8 cellular contexts compared by ENCODE assay signal in the genomic region with DNA sequence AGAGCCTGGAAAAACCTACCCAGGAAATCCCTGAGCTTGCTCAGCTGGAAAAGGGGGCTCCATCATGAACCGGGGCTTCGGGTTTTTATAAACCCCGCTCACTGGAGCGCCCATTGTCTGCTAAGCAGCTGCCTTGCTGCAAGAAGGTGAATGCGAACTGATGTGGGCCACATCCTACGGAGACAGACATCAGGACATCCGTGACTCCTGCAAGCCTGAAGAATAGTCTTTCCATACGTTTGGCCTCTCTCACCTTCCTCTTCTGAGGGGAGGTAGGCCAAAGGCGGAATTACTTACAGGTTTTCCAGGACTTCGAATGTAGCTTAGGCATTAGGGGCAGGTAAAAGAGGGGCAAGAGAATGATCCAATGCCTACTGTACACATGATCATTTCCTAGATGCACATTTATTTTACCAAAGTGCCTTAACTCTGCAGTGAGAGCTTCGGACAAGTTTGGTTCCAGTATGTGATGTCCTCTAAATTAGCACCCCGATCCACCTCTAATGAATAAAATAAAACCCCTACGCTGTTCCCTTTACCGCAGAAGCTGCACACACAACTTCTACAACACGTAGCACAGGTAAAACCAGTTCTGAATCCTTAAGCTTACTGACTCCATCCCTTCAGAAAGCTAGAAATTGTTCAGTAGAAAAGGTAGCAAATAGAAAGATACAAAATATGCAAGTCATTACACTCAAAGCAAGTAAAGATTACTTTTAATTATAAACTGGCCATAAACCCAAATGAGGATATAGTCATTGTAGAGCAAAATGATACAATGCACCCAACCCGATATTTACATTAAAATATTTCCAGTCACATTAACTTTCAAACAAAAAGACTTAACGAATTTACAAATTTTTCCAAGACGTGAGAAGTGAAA. TPM values are rescaled to one million over a fixed set of nuclear protein-coding genes. Genes with fewer than 3 reads are reported as not detected.
DNase-seq lines count a peak whose midpoint lies in the region; FAIRE-seq and TF ChIP-seq lines count a peak whose summit lies in the region.

No MANE protein-coding gene starts in this region.

- peaks cover 5% of the 10 kb centered on the region; the same call in 1 of the 2 replicates for H3K27me3 ChIP-seq in MG63
- H3K27me3 ChIP-seq in muscle layer of duodenum (ENCODE audit: low read depth, low read length), result no peaks in the 10 kb centered on the region

- FAIRE-seq in GM19239 (lab: Jason Lieb, UNC), result no peak

- H3K36me3 ChIP-seq in MG63 (peaks cover 31% of the 10 kb centered on the region), muscle layer of duodenum (ENCODE audit: control insufficient read depth in 1 of 2, insufficient read depth in 2 of 2, low read length in 2 of 2) (peaks cover 6 to 19% of the 10 kb centered on the region in 2 donors)

- H3K27me3 Mint-ChIP-seq in CD14-positive monocyte (ENCODE audit: low read depth in 3 of 3), result peaks cover 0 to 8% (median 3%) of the 10 kb centered on the region in 3 donors

- peak overlapping the region; percentile 89 to 94 for H3K4me3 Mint-ChIP-seq in CD14-positive monocyte

- H3K4me3 ChIP-seq in MG63, result peak overlapping the region; percentile 39
- H3K4me3 ChIP-seq in muscle layer of duodenum (ENCODE audit: low read depth in 1 of 2, low read length in 2 of 2), result peak overlapping the region; percentile 65 to 72

- peaks cover 21 to 29% of the 10 kb centered on the region in 2 donors for H3K36me3 Mint-ChIP-seq in CD14-positive monocyte

- H3K9me3 Mint-ChIP-seq in CD14-positive monocyte, result peaks cover 0 to 3% (median 0%) of the 10 kb centered on the region in 7 donors

- DNase-seq in CD14-positive monocyte (ENCODE audit: low spot score) (no peak), MG63 (no peak), cerebellar cortex (ENCODE audit: low spot score) (peak; percentile 25), NCI-H187 treated with DMSO at 0.1 percent for 48 hours (lab: John Stamatoyannopoulos, UW) (no peak), NCI-H1048 (lab: John Stamatoyannopoulos, UW) (no peak), SKM-1 treated with dmso at 0.1 percent for 144 hours (lab: John Stamatoyannopoulos, UW; ENCODE audit: unreplicated experiment) (no peak), GM19239 (ENCODE audit: insufficient read length, low spot score) (no peak)

- H3K4me1 ChIP-seq in muscle layer of duodenum (ENCODE audit: control insufficient read depth in 1 of 2, insufficient read depth in 2 of 2, low read length in 2 of 2), result peaks cover 8 to 32% of the 10 kb centered on the region in 2 donors

- H3K4me1 Mint-ChIP-seq in CD14-positive monocyte, result peaks cover 44% of the 10 kb centered on the region

- intact Hi-C loops in CD14-positive monocyte (cut with micrococcal nuclease), result loop anchor here (2.0 to 5.0 kb wide), 3 partner anchors 36 to 136 kb away; no protein-coding TSS in a partner anchor

- no peaks in the 10 kb centered on the region for H3K9me3 ChIP-seq in MG63
- no peaks in the 10 kb centered on the region for H3K9me3 ChIP-seq in muscle layer of duodenum (ENCODE audit: control insufficient read depth in 1 of 2, low read length in 2 of 2)

- peak overlapping the region; percentile 56 for H3K27ac ChIP-seq in muscle layer of duodenum (ENCODE audit: low read length)

- peak overlapping the region in 2 of 7 donors; percentile 52 to 73 for H3K27ac Mint-ChIP-seq in CD14-positive monocyte

- TF ChIP-seq CTCF in CD14-positive monocyte (IDR thresholded peaks at IDR 0.05), result no peak

RNA-seq across cellular contexts. Expression of a gene that starts 0.9 kb away (rescaled TPM):
- polyA plus RNA-seq in CD14-positive monocyte, result 10 to 100 TPM; 35.3 to 41.1 TPM
- total RNA-seq in MG63 (2014; rRNA removed; shearing (Covaris generic); ENCODE audit: low replicate concordance), result 0.07 and 0.46 TPM in 2 replicates

RNA-seq across cellular contexts. Expression of a gene that starts 27.7 kb away (rescaled TPM):
- 100 to 1,000 TPM; 118 to 119 TPM for polyA plus RNA-seq in CD14-positive monocyte
- 304 and 1,327 TPM in 2 replicates for total RNA-seq in MG63 (2014; rRNA removed; shearing (Covaris generic); ENCODE audit: low replicate concordance)
